In genomic region chr15:74776851-74777768, GRCh38 we compare ENCODE assay signal across 9 cellular contexts. TPM values are rescaled to one million over a fixed set of nuclear protein-coding genes. Genes with fewer than 3 reads are reported as not detected.
DNase-seq lines count a peak whose midpoint lies in the region; ATAC-seq and TF ChIP-seq lines count a peak whose summit lies in the region.
"Had no signal": no experiment of that assay in that cellular context is flagged by ENCODE, and none has a peak within 500 bp of the region (broad histone marks: within the 10 kb centered on the region; RNA-seq: fewer than 3 reads in every experiment).

No MANE protein-coding gene starts in this region.

- no peaks in the 10 kb centered on the region for H3K27me3 ChIP-seq in upper lobe of right lung

- peak; percentile 39 for ATAC-seq in upper lobe of right lung

- intact Hi-C loops in upper lobe of right lung (cut with DNase I), result loop anchor here (10.0 kb wide), 1 partner anchor 168 kb away; no protein-coding TSS in a partner anchor

- H3K27ac ChIP-seq in upper lobe of right lung, result peak overlapping the region; percentile 64
- H3K27ac ChIP-seq: psoas muscle had no signal

- H3K36me3 ChIP-seq in upper lobe of right lung, result no peaks in the 10 kb centered on the region

- DNase-seq in activated effector memory CD4-positive, alpha-beta T cell treated with anti-CD3 and anti-CD28 coated beads, Interleukin-2, amount 50 U/mL, for 16 hours, result peak; percentile 84
- DNase-seq in activated effector memory CD4-positive, alpha-beta T cell treated with Interleukin-2 at 50 U/mL for 16 hours, result no peak
- DNase-seq in MV-4-11 (lab: John Stamatoyannopoulos, UW) (peak; percentile 91), hippocampal formation (lab: John Stamatoyannopoulos, UW) (peak; percentile 35), upper lobe of right lung (peak; percentile 66), OCI-M2 (lab: John Stamatoyannopoulos, UW; ENCODE audit: unreplicated experiment) (no peak), HCEC 1CT (no peak)
- DNase-seq in activated T-cell treated with anti-CD3 and anti-CD28 coated beads, Interleukin-2, amount 50 U/mL, for 1 hour, result peak; percentile 59
- DNase-seq: psoas muscle had no signal

- no peak for TF ChIP-seq CTCF in upper lobe of right lung (IDR thresholded peaks at IDR 0.05)

- H3K9me3 ChIP-seq in upper lobe of right lung, result no peaks in the 10 kb centered on the region
- H3K9me3 ChIP-seq: psoas muscle had no signal

- H3K4me1 ChIP-seq in upper lobe of right lung, result peaks cover 34% of the 10 kb centered on the region

- H3K4me3 ChIP-seq in upper lobe of right lung, result no peak overlapping the region
- H3K4me3 ChIP-seq: psoas muscle had no signal

RNA-seq across cellular contexts. Expression of gene CSK, which starts 4.8 kb away (rescaled TPM):
- 65.6 TPM for total RNA-seq in upper lobe of right lung

RNA-seq across cellular contexts. Expression of gene CYP1A2, which starts 28.5 kb away (rescaled TPM):
- total RNA-seq in upper lobe of right lung, result 0.32 TPM
- total RNA-seq: psoas muscle had no signal

RNA-seq across cellular contexts. Expression of gene LMAN1L, which starts 35.5 kb away (rescaled TPM):
- not detected for total RNA-seq in upper lobe of right lung

RNA-seq across cellular contexts. Expression of gene CPLX3, which starts 49.3 kb away (rescaled TPM):
- not detected for total RNA-seq in upper lobe of right lung

RNA-seq across cellular contexts. Expression of gene CYP1A1, which starts 51.8 kb away (rescaled TPM):
- 2.4 TPM for total RNA-seq in upper lobe of right lung

Comparison
In these comparisons a context has a peak if more than half of its experiments do, and no peak if none do; other contexts are left out.
1. DNase-seq: peak in activated effector memory CD4-positive, alpha-beta T cell treated with anti-CD3 and anti-CD28 coated beads, Interleukin-2, amount 50 U/mL, for 16 hours (single experiment), MV-4-11 (single experiment), activated T-cell treated with anti-CD3 and anti-CD28 coated beads, Interleukin-2, amount 50 U/mL, for 1 hour (single experiment), hippocampal formation (2 of 2) and upper lobe of right lung (single experiment); none in activated effector memory CD4-positive, alpha-beta T cell treated with Interleukin-2 at 50 U/mL for 16 hours (single experiment), OCI-M2 (single experiment) and HCEC 1CT (single experiment).